In the genomic region with DNA sequence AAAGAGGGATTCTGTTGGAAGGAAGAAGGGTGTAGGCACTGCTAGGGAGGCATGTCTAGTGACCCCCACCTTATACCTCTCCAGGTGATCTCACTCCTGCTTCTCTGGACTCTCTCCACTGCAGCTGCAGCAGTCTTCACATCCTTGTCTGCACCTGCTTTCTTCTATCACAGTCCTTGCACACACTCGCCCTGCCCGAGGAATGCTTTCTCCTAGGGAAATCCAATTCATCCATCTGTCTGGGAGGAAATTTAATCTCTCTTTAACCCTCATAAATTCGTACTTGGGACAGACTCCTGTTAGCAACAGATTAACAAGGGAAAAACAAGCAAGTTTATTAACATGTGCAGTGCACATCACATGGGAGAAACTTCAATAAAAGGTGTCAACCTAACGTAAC, we compare ENCODE assay signal across 28 cellular contexts.
"Had no signal": no experiment of that assay in that cellular context is flagged by ENCODE, and none has a peak within 500 bp of the region (broad histone marks: within the 10 kb centered on the region; RNA-seq: fewer than 3 reads in every experiment).

No MANE protein-coding gene starts in this region.

- ATAC-seq: activated CD4-positive, CD25-positive, alpha-beta regulatory T cell treated with anti-CD3 and anti-CD28 coated beads, Interleukin-2, amount 50 U/mL, for 24 hours; effector memory CD8-positive, alpha-beta T cell; gastrocnemius medialis; left cardiac atrium; naive thymus-derived CD4-positive, alpha-beta T cell; right lobe of liver; stimulated activated memory B cell treated with anti-CD40 and anti-IgM and Interleukin-4, amounts not matched to agents 10 μg/mL and 1 μg/mL and 100 μg/mL, for 72 hours; stimulated activated naive CD8-positive, alpha-beta T cell treated with anti-CD3 and anti-CD28 coated beads, Interleukin-15, amount 100 ng/mL, for 72 hours had no signal

- H3K27ac ChIP-seq: gastrocnemius medialis, neural progenitor cell, right lobe of liver, skin epidermis, uterus, VCaP had no signal

- DNase-seq: activated CD4-positive, alpha-beta T cell treated with anti-CD3 and anti-CD28 coated beads for 48 hours; activated CD4-positive, alpha-beta T cell treated with anti-CD3 and anti-CD28 coated beads, Interleukin-2, amount 50 U/mL, for 48 hours; activated CD8-positive, alpha-beta memory T cell treated with anti-CD3 and anti-CD28 coated beads for 24 hours; activated gamma-delta T cell; activated naive CD4-positive, alpha-beta T cell treated with anti-CD3 and anti-CD28 coated beads, Interleukin-2, amount 50 U/mL, for 16 hours; amniotic stem cell; caudate nucleus; cortex of kidney; effector memory CD8-positive, alpha-beta T cell; erythroblast; gastrocnemius medialis; head of caudate nucleus; hippocampal formation; left cardiac atrium; mammary epithelial cell; naive thymus-derived CD4-positive, alpha-beta T cell; right lobe of liver; stimulated activated CD4-positive, alpha-beta T cell treated with anti-CD3 and anti-CD28 coated beads, Interleukin-4, amount 100 ng/mL, for 4 hours; stimulated activated CD8-positive, alpha-beta memory T cell treated with anti-CD3 and anti-CD28 coated beads, Interleukin-4, amount 100 ng/mL, for 48 hours; stimulated activated naive CD8-positive, alpha-beta T cell treated with anti-CD3 and anti-CD28 coated beads, Interleukin-15, amount 100 ng/mL, for 72 hours; substantia nigra; T-helper 9 cell; uterus had no signal
